In the genomic region with DNA sequence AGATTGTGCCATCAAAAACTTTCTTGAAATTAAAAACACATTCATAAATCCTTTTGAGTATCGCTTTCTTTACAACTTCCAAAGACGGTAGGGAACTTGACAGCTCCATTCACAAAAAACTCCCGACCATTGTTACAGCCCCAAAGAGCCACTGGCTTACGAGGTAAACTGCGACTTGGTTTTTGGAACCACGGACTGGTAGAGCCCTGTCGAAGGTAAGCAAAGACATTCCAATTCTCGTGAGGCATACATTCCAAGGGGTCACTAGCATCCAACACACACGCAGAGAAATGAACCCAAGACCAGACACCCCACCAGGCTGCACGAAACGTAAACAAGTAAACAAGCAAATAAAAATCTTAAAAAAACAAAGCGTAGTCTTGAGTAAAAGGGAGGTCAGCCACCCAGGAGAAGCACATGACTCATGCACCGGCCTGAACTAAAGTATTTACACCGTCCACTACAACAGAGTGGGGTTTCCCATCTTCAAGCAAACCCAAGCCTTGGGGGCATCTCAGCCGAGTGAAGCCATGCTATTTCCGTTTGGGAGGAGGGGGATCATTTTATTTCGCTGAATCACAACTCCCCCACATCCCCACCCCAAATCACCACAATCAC, we compare ENCODE assay signal across 8 cellular contexts. TPM values are rescaled to one million over a fixed set of nuclear protein-coding genes. Genes with fewer than 3 reads are reported as not detected.
DNase-seq lines count a peak whose midpoint lies in the region; ATAC-seq and TF ChIP-seq lines count a peak whose summit lies in the region.

No MANE protein-coding gene starts in this region.

- no peaks in the 10 kb centered on the region for H3K27me3 ChIP-seq in esophagus muscularis mucosa
- no peaks in the 10 kb centered on the region for H3K27me3 ChIP-seq in neuron (ENCODE audit: insufficient read depth, low read length)

- intact Hi-C loops in esophagus muscularis mucosa (cut with DNase I) (loop anchor here (2.0 kb wide), 1 partner anchor 66 kb away; no protein-coding TSS in a partner anchor), head of caudate nucleus (cut with DNase I) (loop anchor here (5.0 kb wide), 1 partner anchor 69 kb away; no protein-coding TSS in a partner anchor)

- no peak for TF ChIP-seq POLR2A in esophagus muscularis mucosa (IDR thresholded peaks at IDR 0.05; ENCODE audit: low read depth)

- peak overlapping the region; percentile 87 to 96 (median 94) for H3K27ac ChIP-seq in esophagus muscularis mucosa (replicated peaks in 1 of 4)

- no peaks in the 10 kb centered on the region for H3K36me3 ChIP-seq in esophagus muscularis mucosa
- no peaks in the 10 kb centered on the region for H3K36me3 ChIP-seq in neuron (ENCODE audit: insufficient read depth, low read length)

- no peak overlapping the region for H2AFZ ChIP-seq in neuron (ENCODE audit: low read depth, low read length)

- H3K9me3 Mint-ChIP-seq in activated CD8-positive, alpha-beta memory T cell treated with anti-CD3 and anti-CD28 coated beads, Interleukin-2, amount 10 ng/mL, durations not matched to agents 7 days and 5 days (ENCODE audit: low read depth), result no peaks in the 10 kb centered on the region
- no peaks in the 10 kb centered on the region for H3K9me3 Mint-ChIP-seq in T-helper 2 cell treated with Interferon-gamma antibody and Interleukin-4, amounts not matched to agents 5 μg/mL and 100 μg/mL, for 36 hours

- H3K4me3 ChIP-seq in esophagus muscularis mucosa, result peak overlapping the region; percentile 92 to 99 (median 94)
- H3K4me3 ChIP-seq in neuron (ENCODE audit: low read length), result peak overlapping the region; percentile 94

- H3K4me1 ChIP-seq in esophagus muscularis mucosa (peaks cover 59 to 71% (median 63%) of the 10 kb centered on the region in 4 donors), neuron (ENCODE audit: insufficient read depth, low read length) (peaks cover 17% of the 10 kb centered on the region)

- peak; percentile 10 for ATAC-seq in activated CD8-positive, alpha-beta memory T cell treated with anti-CD3 and anti-CD28 coated beads, Interleukin-2, amount 10 ng/mL, durations not matched to agents 7 days and 5 days
- no peak for ATAC-seq in GM21786 (IDR thresholded peaks at IDR 0.05; ENCODE audit: unreplicated experiment)

- TF ChIP-seq EP300 in esophagus muscularis mucosa (IDR thresholded peaks at IDR 0.05), result no peak

- no peak for TF ChIP-seq CTCF in esophagus muscularis mucosa (IDR thresholded peaks at IDR 0.05)

- peaks cover 15% of the 10 kb centered on the region for H3K36me3 Mint-ChIP-seq in activated CD8-positive, alpha-beta memory T cell treated with anti-CD3 and anti-CD28 coated beads, Interleukin-2, amount 10 ng/mL, durations not matched to agents 7 days and 5 days
- peaks cover 26% of the 10 kb centered on the region for H3K36me3 Mint-ChIP-seq in T-helper 2 cell treated with Interferon-gamma antibody and Interleukin-4, amounts not matched to agents 5 μg/mL and 100 μg/mL, for 36 hours (ENCODE audit: low read depth)

- no peaks in the 10 kb centered on the region for H3K27me3 Mint-ChIP-seq in activated CD8-positive, alpha-beta memory T cell treated with anti-CD3 and anti-CD28 coated beads, Interleukin-2, amount 10 ng/mL, durations not matched to agents 7 days and 5 days
- H3K27me3 Mint-ChIP-seq in T-helper 2 cell treated with Interferon-gamma antibody and Interleukin-4, amounts not matched to agents 5 μg/mL and 100 μg/mL, for 36 hours (ENCODE audit: low read depth), result no peaks in the 10 kb centered on the region

- 5% methylated on average over 16 of the region's 17 CpGs for WGBS in esophagus muscularis mucosa

- DNase-seq in activated CD8-positive, alpha-beta memory T cell treated with anti-CD3 and anti-CD28 coated beads, Interleukin-2, amount 10 ng/mL, durations not matched to agents 7 days and 5 days, result no peak
- DNase-seq in activated CD8-positive, alpha-beta memory T cell treated with anti-CD3 and anti-CD28 coated beads, Interleukin-2, amount 50 U/mL, for 48 hours, result no peak
- DNase-seq in T-helper 2 cell treated with Interferon-gamma antibody and Interleukin-4, amounts not matched to agents 5 μg/mL and 100 μg/mL, for 36 hours (ENCODE audit: low spot score), result peak; percentile 23
- DNase-seq in esophagus muscularis mucosa (ENCODE audit: extremely low spot score) (no peak), head of caudate nucleus (no peak), DMS114 treated with DMSO at 0.1 percent for 48 hours (lab: John Stamatoyannopoulos, UW; ENCODE audit: unreplicated experiment) (no peak)

- peak overlapping the region; percentile 94 for H3K27ac Mint-ChIP-seq in activated CD8-positive, alpha-beta memory T cell treated with anti-CD3 and anti-CD28 coated beads, Interleukin-2, amount 10 ng/mL, durations not matched to agents 7 days and 5 days
- H3K27ac Mint-ChIP-seq in T-helper 2 cell treated with Interferon-gamma antibody and Interleukin-4, amounts not matched to agents 5 μg/mL and 100 μg/mL, for 36 hours, result peak overlapping the region; percentile 93

- H3K4me1 Mint-ChIP-seq in activated CD8-positive, alpha-beta memory T cell treated with anti-CD3 and anti-CD28 coated beads, Interleukin-2, amount 10 ng/mL, durations not matched to agents 7 days and 5 days, result peaks cover 49% of the 10 kb centered on the region
- H3K4me1 Mint-ChIP-seq in T-helper 2 cell treated with Interferon-gamma antibody and Interleukin-4, amounts not matched to agents 5 μg/mL and 100 μg/mL, for 36 hours (ENCODE audit: low read depth), result peaks cover 41% of the 10 kb centered on the region

- H3K9me3 ChIP-seq in esophagus muscularis mucosa (no peaks in the 10 kb centered on the region), neuron (ENCODE audit: low read length) (no peaks in the 10 kb centered on the region)

- CTCF ChIA-PET in activated CD8-positive, alpha-beta memory T cell treated with anti-CD3 and anti-CD28 coated beads, Interleukin-2, amount 10 ng/mL, durations not matched to agents 7 days and 5 days (lab: Charles Lee), result interaction anchor here (1.0 kb wide), 1 partner anchor 226 kb away, joined by 3 read pairs; no protein-coding TSS in a partner anchor

- peak overlapping the region; percentile 92 for H3K4me3 Mint-ChIP-seq in activated CD8-positive, alpha-beta memory T cell treated with anti-CD3 and anti-CD28 coated beads, Interleukin-2, amount 10 ng/mL, durations not matched to agents 7 days and 5 days
- H3K4me3 Mint-ChIP-seq in T-helper 2 cell treated with Interferon-gamma antibody and Interleukin-4, amounts not matched to agents 5 μg/mL and 100 μg/mL, for 36 hours, result peak overlapping the region; percentile 97

RNA-seq across cellular contexts. Expression of a gene that starts 1.4 kb away (rescaled TPM):
- 100 to 1,000 TPM; 123 to 125 TPM for total RNA-seq in activated CD8-positive, alpha-beta memory T cell treated with anti-CD3 and anti-CD28 coated beads, Interleukin-2, amount 10 ng/mL, durations not matched to agents 7 days and 5 days
- 10 to 100 TPM; 34.1 to 48.1 (median 37.5) TPM for total RNA-seq in esophagus muscularis mucosa

RNA-seq across cellular contexts. Expression of a gene that starts 48.7 kb away (rescaled TPM):
- 10 to 100 TPM; 55.6 to 59.0 TPM for total RNA-seq in activated CD8-positive, alpha-beta memory T cell treated with anti-CD3 and anti-CD28 coated beads, Interleukin-2, amount 10 ng/mL, durations not matched to agents 7 days and 5 days
- total RNA-seq in esophagus muscularis mucosa, result 10 to 100 TPM; 25.2 to 34.3 (median 29.6) TPM
